Comparison of ENCODE assay signal across 1 cellular context in the genomic region with DNA sequence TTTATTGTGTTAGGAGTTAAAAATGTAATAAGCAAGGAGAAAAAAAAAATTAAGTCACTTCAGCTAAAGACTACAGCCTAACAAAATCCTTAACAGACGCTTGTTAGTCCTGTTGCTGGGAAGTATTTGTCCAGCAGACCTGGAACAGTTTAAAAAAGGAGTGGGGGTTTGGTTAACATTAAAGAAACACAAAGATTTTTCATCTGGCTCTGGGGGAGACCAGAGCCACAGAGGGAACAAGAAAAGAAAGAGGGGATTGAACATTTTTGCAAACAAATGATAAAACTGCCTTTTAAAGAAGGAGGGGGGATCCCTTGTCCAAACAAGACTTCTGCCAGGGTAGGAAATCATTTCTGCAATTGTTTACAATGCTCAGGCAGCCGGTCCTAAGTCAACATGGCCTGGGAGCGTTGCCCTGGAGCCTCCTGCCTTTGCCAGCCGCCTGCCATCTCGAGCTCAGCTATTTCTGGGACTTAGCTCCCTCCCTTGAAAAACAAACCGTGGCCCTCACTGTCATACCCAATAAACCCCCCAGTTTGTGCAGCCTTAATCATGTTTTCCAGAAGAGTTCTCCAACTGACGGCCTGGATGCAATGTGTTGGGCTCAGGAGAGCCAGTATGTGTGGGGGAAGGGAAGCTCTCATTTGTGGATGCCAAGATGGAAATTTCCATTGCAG.
TF ChIP-seq lines count a peak whose summit lies in the region.

No MANE protein-coding gene starts in this region.

TF ChIP-seq in SK-N-SH, 30 proteins besides CTCF, POLR2A, EP300 and RAD21 (continued from another document):
- TF ChIP-seq REST (IDR thresholded peaks at IDR 0.05; ENCODE audit: low read depth, low read length): no peak
